In genomic region chr10:8042032-8042863, GRCh38 we compare ENCODE assay signal across 17 cellular contexts. TPM values are rescaled to one million over a fixed set of nuclear protein-coding genes. Genes with fewer than 3 reads are reported as not detected.
DNase-seq lines count a peak whose midpoint lies in the region; ATAC-seq, FAIRE-seq and TF ChIP-seq lines count a peak whose summit lies in the region.
"Had no signal": no experiment of that assay in that cellular context is flagged by ENCODE, and none has a peak within 500 bp of the region (broad histone marks: within the 10 kb centered on the region; RNA-seq: fewer than 3 reads in every experiment).

No MANE protein-coding gene starts in this region.

- H4K5ac ChIP-seq in H1 (ENCODE audit: insufficient read length, low read depth, low read length): no peak overlapping the region

- H3K4me2 ChIP-seq in H1 (ENCODE audit: insufficient read depth in 1 of 2, low read depth in 2 of 2, low read length in 2 of 2) (peak overlapping the region in 1 of 2 experiments; percentile 59; a peak in 2 of 4 replicates), neural progenitor cell (no peak overlapping the region)

- 9% methylated on average over 18 of the region's 18 CpGs; no CpG with 5 or more reads in 1 of the 2 experiments for WGBS in H1 (ENCODE audit: extremely low coverage in 1 of 2, insufficient coverage in 1 of 2, insufficient read length in 1 of 2, insufficient replicate concordance in 2 of 2, low coverage in 1 of 2, low lambda C conversion rate in 2 of 2, missing lambda C conversion rate in 1 of 2), 2 experiments

- CTCF ChIA-PET in H1 (lab: Charles Lee; ENCODE audit: partially characterized antibody): interaction anchor here (0.6 to 1.8 kb wide), 4 partner anchors 8 to 1167 kb away, joined by 3 to 7 read pairs (median 4); no protein-coding TSS in a partner anchor

- no peak for TF ChIP-seq EP300 in H1 (IDR thresholded peaks at IDR 0.05; ENCODE audit: borderline replicate concordance in 1 of 2, low read depth in 2 of 2, low read length in 2 of 2)

- H3K79me2 ChIP-seq in H1 (ENCODE audit: control insufficient read depth in 1 of 2, insufficient read depth in 2 of 2, low read length in 2 of 2) (no peaks in the 10 kb centered on the region), neural progenitor cell (ENCODE audit: low read depth) (no peaks in the 10 kb centered on the region)

- H3K36me3 Mint-ChIP-seq in T-helper 2 cell treated with Interferon-gamma antibody and Interleukin-4, amounts not matched to agents 5 μg/mL and 100 μg/mL, for 36 hours (ENCODE audit: low read depth): peaks cover 8% of the 10 kb centered on the region
- no peaks in the 10 kb centered on the region for H3K36me3 Mint-ChIP-seq in neural progenitor cell

- H3K27me3 Mint-ChIP-seq in T-helper 2 cell treated with Interferon-gamma antibody and Interleukin-4, amounts not matched to agents 5 μg/mL and 100 μg/mL, for 36 hours (ENCODE audit: low read depth): peaks cover 84% of the 10 kb centered on the region
- peaks cover 99% of the 10 kb centered on the region for H3K27me3 Mint-ChIP-seq in neural progenitor cell (ENCODE audit: insufficient read depth, low read depth)

- no peaks in the 10 kb centered on the region; the same call in 1 of the 2 replicates for H3K79me1 ChIP-seq in H1 (ENCODE audit: low read depth, low read length)

- H2BK15ac ChIP-seq in H1 (ENCODE audit: low read length): peak overlapping the region; percentile 90; the same call in 1 of the 2 replicates

- peaks cover 9 to 42% (median 18%) of the 10 kb centered on the region in 4 experiments for H3K4me1 ChIP-seq in H1 (replicated peaks in 1 of 4; ENCODE audit: control insufficient read depth in 3 of 4, insufficient read depth in 4 of 4, low read length in 3 of 4)
- peaks cover 21% of the 10 kb centered on the region for H3K4me1 ChIP-seq in neural progenitor cell

- no peak overlapping the region for H3K27ac ChIP-seq in H1 (ENCODE audit: low read depth, low read length)
- H3K27ac ChIP-seq in neural progenitor cell: no peak overlapping the region

- H2AFZ ChIP-seq in H1 (ENCODE audit: low read length): no peak overlapping the region
- H2AFZ ChIP-seq in neural progenitor cell (replicated peaks): no peak overlapping the region

- TF ChIP-seq RAD21 in H1 (IDR thresholded peaks at IDR 0.05 in 1 of 2, conservative IDR thresholded peaks at IDR 0.05 in 1 of 2; ENCODE audit: low read depth in 2 of 2, low read length in 2 of 2): no peak

- H3K14ac ChIP-seq in H1 (ENCODE audit: insufficient read length): no peak overlapping the region

- H2BK5ac ChIP-seq in H1 (ENCODE audit: low read depth, low read length): no peak overlapping the region

- no peak overlapping the region for H2BK120ac ChIP-seq in H1 (replicated peaks; ENCODE audit: low read depth, low read length)

- H3K4me3 ChIP-seq in H1 (ENCODE audit: extremely low read depth in 1 of 4, insufficient read depth in 2 of 4, low read depth in 3 of 4, low read length in 4 of 4) (no peak overlapping the region; a peak in 1 of 8 replicates), neural progenitor cell (no peak overlapping the region)

- H3K9me3 Mint-ChIP-seq in T-helper 2 cell treated with Interferon-gamma antibody and Interleukin-4, amounts not matched to agents 5 μg/mL and 100 μg/mL, for 36 hours: no peaks in the 10 kb centered on the region
- no peaks in the 10 kb centered on the region for H3K9me3 Mint-ChIP-seq in neural progenitor cell

- peaks cover 88 to 100% (median 100%) of the 10 kb centered on the region in 4 experiments for H3K27me3 ChIP-seq in H1 (replicated peaks in 1 of 4; ENCODE audit: control insufficient read depth in 3 of 4, extremely low read depth in 1 of 4, insufficient read depth in 3 of 4, low read length in 3 of 4)
- peaks cover 100% of the 10 kb centered on the region for H3K27me3 ChIP-seq in neural progenitor cell

- H3K56ac ChIP-seq in H1 (replicated peaks; ENCODE audit: insufficient read length, low read depth, low read length): no peak overlapping the region

- H3K18ac ChIP-seq in H1 (ENCODE audit: extremely low read depth, low read length): no peak overlapping the region

- TF ChIP-seq POLR2A in H1 (IDR thresholded peaks at IDR 0.05; ENCODE audit: control extremely low read depth in 1 of 2, low read depth in 2 of 2, low read length in 2 of 2): no peak

- peaks cover 71% of the 10 kb centered on the region for H3K4me1 Mint-ChIP-seq in T-helper 2 cell treated with Interferon-gamma antibody and Interleukin-4, amounts not matched to agents 5 μg/mL and 100 μg/mL, for 36 hours (ENCODE audit: low read depth)
- H3K4me1 Mint-ChIP-seq in neural progenitor cell: peaks cover 37% of the 10 kb centered on the region

- no peaks in the 10 kb centered on the region; a peak in 1 of 8 replicates for H3K36me3 ChIP-seq in H1 (ENCODE audit: control insufficient read depth in 2 of 4, insufficient read depth in 4 of 4, low read length in 3 of 4)
- no peaks in the 10 kb centered on the region for H3K36me3 ChIP-seq in neural progenitor cell

- no peak overlapping the region for H3K23ac ChIP-seq in H1 (ENCODE audit: insufficient read length)

- H3K4ac ChIP-seq in H1 (replicated peaks; ENCODE audit: insufficient read length, low read depth, low read length): no peak overlapping the region

- peak overlapping the region; percentile 22 for H3K4me3 Mint-ChIP-seq in T-helper 2 cell treated with Interferon-gamma antibody and Interleukin-4, amounts not matched to agents 5 μg/mL and 100 μg/mL, for 36 hours
- no peak overlapping the region for H3K4me3 Mint-ChIP-seq in neural progenitor cell

- peak overlapping the region; percentile 50 for H3K27ac Mint-ChIP-seq in T-helper 2 cell treated with Interferon-gamma antibody and Interleukin-4, amounts not matched to agents 5 μg/mL and 100 μg/mL, for 36 hours
- H3K27ac Mint-ChIP-seq in neural progenitor cell: no peak overlapping the region

- H2BK20ac ChIP-seq in H1 (ENCODE audit: low read length): no peak overlapping the region

- H4K20me1 ChIP-seq in H1 (replicated peaks in 1 of 2; ENCODE audit: control insufficient read depth in 1 of 2, insufficient read depth in 2 of 2, low read length in 2 of 2): peaks cover 25 to 32% of the 10 kb centered on the region in 2 experiments
- peaks cover 98% of the 10 kb centered on the region for H4K20me1 ChIP-seq in neural progenitor cell (ENCODE audit: low read depth)

- no peak overlapping the region for H4K91ac ChIP-seq in H1 (replicated peaks; ENCODE audit: insufficient read length, low read length)

- DNase-seq in T-helper 2 cell treated with Interferon-gamma antibody and Interleukin-4, amounts not matched to agents 5 μg/mL and 100 μg/mL, for 36 hours (ENCODE audit: low spot score): no peak
- DNase-seq in T-helper 2 cell: no peak
- peak; percentile 35 for DNase-seq in GM20000 (ENCODE audit: low spot score)
- DNase-seq in H1 (ENCODE audit: low read depth in 1 of 2, low spot score in 2 of 2): no peak
- peak; percentile 27 for DNase-seq in neural progenitor cell (ENCODE audit: low spot score)
- DNase-seq in GDM1 (lab: John Stamatoyannopoulos, UW): no peak
- no peak for DNase-seq in stimulated activated CD4-positive, alpha-beta T cell treated with anti-CD3 and anti-CD28 coated beads, Interleukin-4, amount 100 ng/mL, for 1 hour
- DNase-seq: central memory CD4-positive, alpha-beta T cell; EL; NCI-H187 treated with DMSO at 0.1 percent for 48 hours; NCI-H510A; stimulated activated CD4-positive, alpha-beta T cell treated with anti-CD3 and anti-CD28 coated beads, Interleukin-12 subunit alpha, Interleukin-12 subunit beta, amount 100 ng/mL, for 4 hours had no signal

- no peak overlapping the region for H2AK5ac ChIP-seq in H1 (ENCODE audit: low read depth, low read length)

- no peaks in the 10 kb centered on the region for H3K9me3 ChIP-seq in H1 (ENCODE audit: insufficient read depth in 2 of 2, low read depth in 1 of 2, low read length in 1 of 2)
- no peaks in the 10 kb centered on the region for H3K9me3 ChIP-seq in neural progenitor cell (ENCODE audit: low read depth)

- no peaks in the 10 kb centered on the region; the same call in 1 of the 2 replicates for H3K23me2 ChIP-seq in H1 (ENCODE audit: low read depth, low read length)

- TF ChIP-seq CTCF in GM20000 (IDR thresholded peaks at IDR 0.05; ENCODE audit: extremely low read depth, missing control alignments): no peak
- TF ChIP-seq CTCF in H1 (IDR thresholded peaks at IDR 0.05; ENCODE audit: control extremely low read depth in 1 of 3, insufficient read depth in 1 of 3, low read depth in 1 of 3, low read length in 3 of 3): no peak
- no peak for TF ChIP-seq CTCF in neural progenitor cell (IDR thresholded peaks at IDR 0.05)

- peak overlapping the region; percentile 85; the same call in 1 of the 2 replicates for H2BK12ac ChIP-seq in H1 (ENCODE audit: low read depth, low read length)

- FAIRE-seq in H1 (lab: Jason Lieb, UNC): no peak
- FAIRE-seq: A204.1, endometrium, frontal cortex, islet of Langerhans had no signal

- no peak overlapping the region for H4K8ac ChIP-seq in H1 (ENCODE audit: extremely low read depth, insufficient read depth, low read length)

- H3K9ac ChIP-seq in H1 (replicated peaks in 1 of 4; ENCODE audit: extremely low read depth in 1 of 4, low read depth in 3 of 4, low read length in 3 of 4) (no peak overlapping the region), neural progenitor cell (no peak overlapping the region)

- POLR2A ChIA-PET in H1 (lab: Charles Lee; ENCODE audit: partially characterized antibody): interaction anchor here (1.1 to 1.3 kb wide), 2 partner anchors 9 to 17 kb away, joined by 3 to 6 read pairs; no protein-coding TSS in a partner anchor

- peaks cover 38% of the 10 kb centered on the region for H3F3A ChIP-seq in neural progenitor cell (ENCODE audit: low read depth)

- ATAC-seq in GM18867 (IDR thresholded peaks at IDR 0.05; ENCODE audit: unreplicated experiment): no peak

TF ChIP-seq in H1, 55 proteins besides CTCF, POLR2A, EP300 and RAD21 (continues in another document):
- TF ChIP-seq SUZ12 (IDR thresholded peaks at IDR 0.05; ENCODE audit: low read length) (peak; percentile 95), ASH2L (IDR thresholded peaks at IDR 0.05; ENCODE audit: low read length) (no peak), CBX5 (IDR thresholded peaks at IDR 0.05; ENCODE audit: low read depth, low read length) (no peak), KDM1A (IDR thresholded peaks at IDR 0.05; ENCODE audit: borderline replicate concordance, low read length) (no peak), EZH2 (IDR thresholded peaks at IDR 0.05; ENCODE audit: low read depth, low read length, severe bottlenecking) (peak; percentile 86)

RNA-seq across cellular contexts. Expression of gene GATA3, which starts 12.2 kb away (rescaled TPM):
- 0.43 and 0.80 TPM in 2 replicates for total RNA-seq in H1 (2021; fragmentation: NEBNext Ultra II Directional; extraction: Animal tissue kit (Norgen Biotek cat#: 25700))
- 0.02 and 0.11 TPM in 2 replicates for polyA plus RNA-seq in H1 (2011; rRNA removed)
- 0.06 TPM for polyA plus RNA-seq in H1 (2011; cell fraction: cytosol; rRNA removed)
- 0.04 TPM for polyA plus RNA-seq in H1 (2011; cell fraction: nucleus; rRNA removed)
- 0.13 to 0.23 TPM (median 0.18 TPM) in 3 of 4 replicates, not detected in the other for polyA plus RNA-seq in H1 (2012, experiment 1 of 2)
- 0.21 TPM for polyA plus RNA-seq in H1 (2012, experiment 2 of 2)
- polyA plus RNA-seq in H1 (2013, experiment 1 of 2): 0.30 TPM
- 0.29 TPM for polyA plus RNA-seq in H1 (2013, experiment 2 of 2)
- not detected in 2 replicates for polyA minus RNA-seq in H1 (2011; rRNA and poly(A)+ RNA removed)
- not detected for polyA minus RNA-seq in H1 (2011; cell fraction: cytosol; rRNA and poly(A)+ RNA removed)
- polyA minus RNA-seq in H1 (2011; cell fraction: nucleus; rRNA and poly(A)+ RNA removed): not detected
- total RNA-seq in neural progenitor cell (ENCODE audit: low replicate concordance): 0.09 TPM in 1 of 2 replicates, not detected in the other
- total RNA-seq: frontal cortex had no signal

Comparison
In these comparisons a context has a peak if more than half of its experiments do, and no peak if none do; other contexts are left out.
1. DNase-seq: peak in GM20000 (single experiment) and neural progenitor cell (single experiment); none in T-helper 2 cell treated with Interferon-gamma antibody and Interleukin-4, amounts not matched to agents 5 μg/mL and 100 μg/mL, for 36 hours (single experiment), T-helper 2 cell (0 of 5), H1 (0 of 2), GDM1 (single experiment) and stimulated activated CD4-positive, alpha-beta T cell treated with anti-CD3 and anti-CD28 coated beads, Interleukin-4, amount 100 ng/mL, for 1 hour (single experiment).